ENCODE assay signal across 21 cellular contexts in the genomic region with DNA sequence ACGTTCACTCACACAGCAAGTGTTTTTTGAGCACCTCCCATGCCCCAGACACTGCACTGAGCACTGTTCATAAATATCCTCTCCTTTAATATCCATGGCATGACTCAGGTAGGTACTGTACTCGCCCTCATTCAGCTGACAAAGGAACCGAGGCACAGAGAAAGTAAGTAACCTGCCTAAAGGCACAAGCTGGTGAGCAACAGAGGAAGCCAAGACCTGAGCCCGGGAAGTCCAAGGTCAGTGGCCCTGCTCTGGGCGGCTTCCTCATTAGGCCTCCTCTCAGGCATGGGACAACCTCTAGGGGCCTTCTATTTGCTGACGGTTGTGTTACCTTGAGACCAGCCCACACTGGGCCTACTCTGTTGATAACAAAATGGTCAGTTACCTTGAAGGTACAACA. TPM values are rescaled to one million over a fixed set of nuclear protein-coding genes. Genes with fewer than 3 reads are reported as not detected.
A peak's percentile ranks its signal among the peaks of the same experiment; 100 is the strongest.
DNase-seq lines count a peak whose midpoint lies in the region; ATAC-seq and TF ChIP-seq lines count a peak whose summit lies in the region.
"Had no signal": no experiment of that assay in that cellular context is flagged by ENCODE, and none has a peak within 500 bp of the region (broad histone marks: within the 10 kb centered on the region; RNA-seq: fewer than 3 reads in every experiment).

No MANE protein-coding gene starts in this region.

- no peak overlapping the region for H3K27ac ChIP-seq in testis
- H3K27ac ChIP-seq in esophagus muscularis mucosa (replicated peaks in 1 of 4): no peak overlapping the region
- H3K27ac ChIP-seq: BLaER1 had no signal

- TF ChIP-seq CTCF in WTC11 (IDR thresholded peaks at IDR 0.05): no peak
- TF ChIP-seq CTCF in epithelial cell of esophagus (IDR thresholded peaks at IDR 0.05; ENCODE audit: insufficient read depth, low read depth, low read length, missing control alignments): no peak
- no peak for TF ChIP-seq CTCF in testis (IDR thresholded peaks at IDR 0.05)
- no peak for TF ChIP-seq CTCF in esophagus muscularis mucosa (IDR thresholded peaks at IDR 0.05)

- H3K9me3 ChIP-seq in testis (no peaks in the 10 kb centered on the region), esophagus muscularis mucosa (no peaks in the 10 kb centered on the region)
- H3K9me3 ChIP-seq: BLaER1 had no signal

- H3K36me3 ChIP-seq in testis (ENCODE audit: low read depth, missing control alignments): no peaks in the 10 kb centered on the region
- no peaks in the 10 kb centered on the region for H3K36me3 ChIP-seq in esophagus muscularis mucosa
- H3K36me3 ChIP-seq: BLaER1 had no signal

- no peak for TF ChIP-seq EP300 in esophagus muscularis mucosa (IDR thresholded peaks at IDR 0.05)

- H3K4me3 Mint-ChIP-seq in activated naive CD4-positive, alpha-beta T cell treated with anti-CD3 and anti-CD28 coated beads for 36 hours: no peak overlapping the region
- no peak overlapping the region for H3K4me3 Mint-ChIP-seq in WTC11
- H3K4me3 Mint-ChIP-seq: CD4-positive, alpha-beta T cell; IgD-negative memory B cell had no signal

- H3K36me3 Mint-ChIP-seq in activated naive CD4-positive, alpha-beta T cell treated with anti-CD3 and anti-CD28 coated beads for 36 hours (ENCODE audit: low read depth): peaks cover 20% of the 10 kb centered on the region
- no peaks in the 10 kb centered on the region; the same call in 1 of the 2 replicates for H3K36me3 Mint-ChIP-seq in WTC11

- H3K9me3 Mint-ChIP-seq in activated naive CD4-positive, alpha-beta T cell treated with anti-CD3 and anti-CD28 coated beads for 36 hours: no peaks in the 10 kb centered on the region
- peaks cover 9% of the 10 kb centered on the region for H3K9me3 Mint-ChIP-seq in WTC11
- H3K9me3 Mint-ChIP-seq: CD4-positive, alpha-beta T cell; IgD-negative memory B cell had no signal

- peaks cover 61% of the 10 kb centered on the region for H3K4me1 Mint-ChIP-seq in activated naive CD4-positive, alpha-beta T cell treated with anti-CD3 and anti-CD28 coated beads for 36 hours (ENCODE audit: low read depth)
- peaks cover 7% of the 10 kb centered on the region for H3K4me1 Mint-ChIP-seq in WTC11

- WGBS in testis, 2 donors: 46 to 58% methylated on average over 4 to 6 of the region's 6 CpGs
- 94% methylated on average over 6 of the region's 6 CpGs for WGBS in esophagus muscularis mucosa

- intact Hi-C loops in activated naive CD4-positive, alpha-beta T cell treated with anti-CD3 and anti-CD28 coated beads for 36 hours (cut with micrococcal nuclease): loop anchor here (5.0 kb wide), 1 partner anchor 318 kb away; no protein-coding TSS in a partner anchor
- intact Hi-C loops in testis (cut with DNase I; ENCODE audit: low total_unique reads) (no loop called here), esophagus muscularis mucosa (cut with DNase I) (no loop called here)

- no peak for ATAC-seq in WTC11

- H3K27ac Mint-ChIP-seq in activated naive CD4-positive, alpha-beta T cell treated with anti-CD3 and anti-CD28 coated beads for 36 hours: peak overlapping the region; percentile 2
- 0 out of 2 replicates have a peak overlapping the region, but pooled peaks have one; percentile 9 for H3K27ac Mint-ChIP-seq in WTC11
- H3K27ac Mint-ChIP-seq: CD4-positive, alpha-beta T cell; IgD-negative memory B cell had no signal

- H3K4me3 ChIP-seq in epithelial cell of esophagus (ENCODE audit: low read length) (no peak overlapping the region), testis (peak overlapping the region; percentile 15 to 26), esophagus muscularis mucosa (no peak overlapping the region)
- H3K4me3 ChIP-seq: BLaER1 had no signal

- no peaks in the 10 kb centered on the region for H3K27me3 Mint-ChIP-seq in activated naive CD4-positive, alpha-beta T cell treated with anti-CD3 and anti-CD28 coated beads for 36 hours (ENCODE audit: low read depth)
- H3K27me3 Mint-ChIP-seq in WTC11 (ENCODE audit: low read depth): no peaks in the 10 kb centered on the region
- H3K27me3 Mint-ChIP-seq: CD4-positive, alpha-beta T cell; IgD-negative memory B cell had no signal

- DNase-seq in activated naive CD4-positive, alpha-beta T cell treated with anti-CD3 and anti-CD28 coated beads for 36 hours: no peak
- no peak for DNase-seq in activated naive CD4-positive, alpha-beta T cell treated with Interleukin-2 at 50 U/mL for 16 hours
- DNase-seq in WTC11 (ENCODE audit: low spot score) (no peak), epithelial cell of esophagus (ENCODE audit: low read depth) (peak; percentile 48), testis (no peak), esophagus muscularis mucosa (ENCODE audit: extremely low spot score) (no peak), RPMI8226 (no peak)
- DNase-seq: COR-L47, DMS79, Karpas-422, MV-4-11, NCI-H1105 treated with DMSO at 0.1 percent for 48 hours, NCI-H1694, NCI-H2081, NCI-H2171, NCI-H446, NCI-H526, SHP77 had no signal

- POLR2A ChIA-PET in WTC11 (lab: Charles Lee): no interaction called here

- H3K27me3 ChIP-seq in testis (no peaks in the 10 kb centered on the region), esophagus muscularis mucosa (no peaks in the 10 kb centered on the region)
- H3K27me3 ChIP-seq: BLaER1 had no signal

- CTCF ChIA-PET in activated naive CD4-positive, alpha-beta T cell treated with anti-CD3 and anti-CD28 coated beads for 36 hours (lab: Charles Lee): no interaction called here
- CTCF ChIA-PET in WTC11 (lab: Charles Lee): no interaction called here

- TF ChIP-seq POLR2A in testis (IDR thresholded peaks at IDR 0.05) (no peak), esophagus muscularis mucosa (IDR thresholded peaks at IDR 0.05; ENCODE audit: low read depth) (no peak)

- H3K4me1 ChIP-seq in testis (no peaks in the 10 kb centered on the region), esophagus muscularis mucosa (no peaks in the 10 kb centered on the region)
- H3K4me1 ChIP-seq: BLaER1 had no signal

TF ChIP-seq in WTC11, 78 proteins besides CTCF, POLR2A, EP300 and RAD21 (continues in another document):
- TF ChIP-seq, protein P1, sequence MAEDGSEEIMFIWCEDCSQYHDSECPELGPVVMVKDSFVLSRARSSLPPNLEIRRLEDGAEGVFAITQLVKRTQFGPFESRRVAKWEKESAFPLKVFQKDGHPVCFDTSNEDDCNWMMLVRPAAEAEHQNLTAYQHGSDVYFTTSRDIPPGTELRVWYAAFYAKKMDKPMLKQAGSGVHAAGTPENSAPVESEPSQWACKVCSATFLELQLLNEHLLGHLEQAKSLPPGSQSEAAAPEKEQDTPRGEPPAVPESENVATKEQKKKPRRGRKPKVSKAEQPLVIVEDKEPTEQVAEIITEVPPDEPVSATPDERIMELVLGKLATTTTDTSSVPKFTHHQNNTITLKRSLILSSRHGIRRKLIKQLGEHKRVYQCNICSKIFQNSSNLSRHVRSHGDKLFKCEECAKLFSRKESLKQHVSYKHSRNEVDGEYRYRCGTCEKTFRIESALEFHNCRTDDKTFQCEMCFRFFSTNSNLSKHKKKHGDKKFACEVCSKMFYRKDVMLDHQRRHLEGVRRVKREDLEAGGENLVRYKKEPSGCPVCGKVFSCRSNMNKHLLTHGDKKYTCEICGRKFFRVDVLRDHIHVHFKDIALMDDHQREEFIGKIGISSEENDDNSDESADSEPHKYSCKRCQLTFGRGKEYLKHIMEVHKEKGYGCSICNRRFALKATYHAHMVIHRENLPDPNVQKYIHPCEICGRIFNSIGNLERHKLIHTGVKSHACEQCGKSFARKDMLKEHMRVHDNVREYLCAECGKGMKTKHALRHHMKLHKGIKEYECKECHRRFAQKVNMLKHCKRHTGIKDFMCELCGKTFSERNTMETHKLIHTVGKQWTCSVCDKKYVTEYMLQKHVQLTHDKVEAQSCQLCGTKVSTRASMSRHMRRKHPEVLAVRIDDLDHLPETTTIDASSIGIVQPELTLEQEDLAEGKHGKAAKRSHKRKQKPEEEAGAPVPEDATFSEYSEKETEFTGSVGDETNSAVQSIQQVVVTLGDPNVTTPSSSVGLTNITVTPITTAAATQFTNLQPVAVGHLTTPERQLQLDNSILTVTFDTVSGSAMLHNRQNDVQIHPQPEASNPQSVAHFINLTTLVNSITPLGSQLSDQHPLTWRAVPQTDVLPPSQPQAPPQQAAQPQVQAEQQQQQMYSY (CRISPR knock-in tag; IDR thresholded peaks at IDR 0.05): no peak
- TF ChIP-seq, protein P2, sequence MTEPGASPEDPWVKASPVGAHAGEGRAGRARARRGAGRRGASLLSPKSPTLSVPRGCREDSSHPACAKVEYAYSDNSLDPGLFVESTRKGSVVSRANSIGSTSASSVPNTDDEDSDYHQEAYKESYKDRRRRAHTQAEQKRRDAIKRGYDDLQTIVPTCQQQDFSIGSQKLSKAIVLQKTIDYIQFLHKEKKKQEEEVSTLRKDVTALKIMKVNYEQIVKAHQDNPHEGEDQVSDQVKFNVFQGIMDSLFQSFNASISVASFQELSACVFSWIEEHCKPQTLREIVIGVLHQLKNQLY (CRISPR knock-in tag; IDR thresholded peaks at IDR 0.05): no peak
- TF ChIP-seq, protein P3, sequence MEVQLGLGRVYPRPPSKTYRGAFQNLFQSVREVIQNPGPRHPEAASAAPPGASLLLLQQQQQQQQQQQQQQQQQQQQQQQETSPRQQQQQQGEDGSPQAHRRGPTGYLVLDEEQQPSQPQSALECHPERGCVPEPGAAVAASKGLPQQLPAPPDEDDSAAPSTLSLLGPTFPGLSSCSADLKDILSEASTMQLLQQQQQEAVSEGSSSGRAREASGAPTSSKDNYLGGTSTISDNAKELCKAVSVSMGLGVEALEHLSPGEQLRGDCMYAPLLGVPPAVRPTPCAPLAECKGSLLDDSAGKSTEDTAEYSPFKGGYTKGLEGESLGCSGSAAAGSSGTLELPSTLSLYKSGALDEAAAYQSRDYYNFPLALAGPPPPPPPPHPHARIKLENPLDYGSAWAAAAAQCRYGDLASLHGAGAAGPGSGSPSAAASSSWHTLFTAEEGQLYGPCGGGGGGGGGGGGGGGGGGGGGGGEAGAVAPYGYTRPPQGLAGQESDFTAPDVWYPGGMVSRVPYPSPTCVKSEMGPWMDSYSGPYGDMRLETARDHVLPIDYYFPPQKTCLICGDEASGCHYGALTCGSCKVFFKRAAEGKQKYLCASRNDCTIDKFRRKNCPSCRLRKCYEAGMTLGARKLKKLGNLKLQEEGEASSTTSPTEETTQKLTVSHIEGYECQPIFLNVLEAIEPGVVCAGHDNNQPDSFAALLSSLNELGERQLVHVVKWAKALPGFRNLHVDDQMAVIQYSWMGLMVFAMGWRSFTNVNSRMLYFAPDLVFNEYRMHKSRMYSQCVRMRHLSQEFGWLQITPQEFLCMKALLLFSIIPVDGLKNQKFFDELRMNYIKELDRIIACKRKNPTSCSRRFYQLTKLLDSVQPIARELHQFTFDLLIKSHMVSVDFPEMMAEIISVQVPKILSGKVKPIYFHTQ (CRISPR knock-in tag; IDR thresholded peaks at IDR 0.05): no peak
- TF ChIP-seq ATF1 (CRISPR knock-in tag; IDR thresholded peaks at IDR 0.05): no peak

RNA-seq across cellular contexts. Expression of a gene that starts 45.1 kb away (rescaled TPM):
- 100 to 1,000 TPM; 132 to 133 TPM for total RNA-seq in activated naive CD4-positive, alpha-beta T cell treated with anti-CD3 and anti-CD28 coated beads for 36 hours
- 28.5 to 35.4 TPM (median 28.6 TPM) in 3 replicates for total RNA-seq in WTC11 (2021)
- total RNA-seq in testis: 10 to 100 TPM; 27.0 to 36.0 TPM
- polyA plus RNA-seq in testis (ENCODE audit: insufficient read depth, low read depth, low replicate concordance): 60.3 TPM
- total RNA-seq in esophagus muscularis mucosa: under 1 TPM in 3 of 4 donors, not detected in 1; 0.33 to 0.52 (median 0.45) TPM

Comparison
In these comparisons a context has a peak if more than half of its experiments do, and no peak if none do; other contexts are left out.
1. H3K4me3 ChIP-seq: peak in testis (2 of 2); none in epithelial cell of esophagus (single experiment) and esophagus muscularis mucosa (0 of 4).
2. RNA of a gene that starts 45.1 kb away (total RNA-seq): 132 to 133 TPM in activated naive CD4-positive, alpha-beta T cell treated with anti-CD3 and anti-CD28 coated beads for 36 hours, 27.0 to 36.0 TPM in testis and 28.5 to 35.4 TPM in WTC11; 0.33 to 0.52 TPM in esophagus muscularis mucosa; every median in the first group is over 10 times any median in the second.